1 cellular context compared by ENCODE assay signal in genomic region chr6:115782612-115783011, GRCh38.
TF ChIP-seq lines count a peak whose summit lies in the region.

No MANE protein-coding gene starts in this region.

TF ChIP-seq in SK-N-SH treated with all-trans-retinoic acid at 6 μM for 48 hours, 23 proteins besides CTCF, POLR2A, EP300 and RAD21 (continued from another document):
- TF ChIP-seq TSHZ2 (CRISPR knock-in tag; IDR thresholded peaks at IDR 0.05) (no peak), RARB (CRISPR knock-in tag; IDR thresholded peaks at IDR 0.05) (no peak), BACH2 (CRISPR knock-in tag; IDR thresholded peaks at IDR 0.05; ENCODE audit: borderline replicate concordance) (no peak), CSDC2 (CRISPR knock-in tag; IDR thresholded peaks at IDR 0.05) (no peak), POU6F1 (CRISPR knock-in tag; IDR thresholded peaks at IDR 0.05; ENCODE audit: borderline replicate concordance, low read depth) (no peak), GLIS3 (CRISPR knock-in tag; IDR thresholded peaks at IDR 0.05) (no peak), OSR1 (CRISPR knock-in tag; IDR thresholded peaks at IDR 0.05) (no peak), TOX (CRISPR knock-in tag; IDR thresholded peaks at IDR 0.05; ENCODE audit: borderline replicate concordance) (no peak), ESRRG (CRISPR knock-in tag; IDR thresholded peaks at IDR 0.05) (no peak), SNAI2 (CRISPR knock-in tag; IDR thresholded peaks at IDR 0.05) (no peak), CSRNP3 (CRISPR knock-in tag; IDR thresholded peaks at IDR 0.05) (no peak), ISL1 (CRISPR knock-in tag; IDR thresholded peaks at IDR 0.05) (no peak), ZFP3 (CRISPR knock-in tag; IDR thresholded peaks at IDR 0.05) (no peak), PATZ1 (CRISPR knock-in tag; IDR thresholded peaks at IDR 0.05; ENCODE audit: borderline replicate concordance) (no peak)
